Comparison of ENCODE assay signal across 18 cellular contexts in genomic region chr2:119008108-119008507, GRCh38.
A peak's percentile ranks its signal among the peaks of the same experiment; 100 is the strongest.
DNase-seq lines count a peak whose midpoint lies in the region; ATAC-seq and TF ChIP-seq lines count a peak whose summit lies in the region.
"Had no signal": no experiment of that assay in that cellular context is flagged by ENCODE, and none has a peak within 500 bp of the region (broad histone marks: within the 10 kb centered on the region; RNA-seq: fewer than 3 reads in every experiment).

No MANE protein-coding gene starts in this region.

- H3K27me3 Mint-ChIP-seq in HFFc6 (ENCODE audit: insufficient read depth) = peaks cover 11% of the 10 kb centered on the region

- no peaks in the 10 kb centered on the region for H3K9me3 ChIP-seq in esophagus squamous epithelium
- H3K9me3 ChIP-seq: Peyer's patch had no signal

- no peak overlapping the region for H3K4me3 Mint-ChIP-seq in HFFc6
- H3K4me3 Mint-ChIP-seq: activated CD8-positive, alpha-beta T cell treated with anti-CD3 and anti-CD28 coated beads, Interleukin-2, amount 10 ng/mL, durations not matched to agents 7 days and 5 days; stimulated activated memory B cell treated with anti-CD40 and anti-IgM and Interleukin-4, amounts not matched to agents 10 μg/mL and 1 μg/mL and 100 μg/mL, for 72 hours had no signal

- H3K36me3 Mint-ChIP-seq in HFFc6 (ENCODE audit: low read depth) = no peaks in the 10 kb centered on the region
- H3K36me3 Mint-ChIP-seq: stimulated activated memory B cell treated with anti-CD40 and anti-IgM and Interleukin-4, amounts not matched to agents 10 μg/mL and 1 μg/mL and 100 μg/mL, for 72 hours had no signal

- intact Hi-C loops in esophagus squamous epithelium (cut with DNase I) = no loop called here

- H3K4me1 Mint-ChIP-seq in HFFc6 (ENCODE audit: low read depth) = no peaks in the 10 kb centered on the region
- H3K4me1 Mint-ChIP-seq: stimulated activated memory B cell treated with anti-CD40 and anti-IgM and Interleukin-4, amounts not matched to agents 10 μg/mL and 1 μg/mL and 100 μg/mL, for 72 hours had no signal

- WGBS in esophagus squamous epithelium, 2 donors = 54 to 88% methylated on average over 2 of the region's 2 CpGs

- ATAC-seq in HG02623 (IDR thresholded peaks at IDR 0.05; ENCODE audit: unreplicated experiment) (no peak), HG02970 (IDR thresholded peaks at IDR 0.05; ENCODE audit: low FRiP score, unreplicated experiment) (no peak)
- ATAC-seq: activated CD8-positive, alpha-beta T cell treated with anti-CD3 and anti-CD28 coated beads, Interleukin-2, amount 10 ng/mL, durations not matched to agents 7 days and 5 days; heart right ventricle; stimulated activated memory B cell treated with anti-CD40 and anti-IgM and Interleukin-4, amounts not matched to agents 10 μg/mL and 1 μg/mL and 100 μg/mL, for 72 hours had no signal

- no peak overlapping the region for H3K27ac Mint-ChIP-seq in HFFc6
- H3K27ac Mint-ChIP-seq: activated CD8-positive, alpha-beta T cell treated with anti-CD3 and anti-CD28 coated beads, Interleukin-2, amount 10 ng/mL, durations not matched to agents 7 days and 5 days; activated T-helper 2 cell treated with anti-CD3 and anti-CD28 coated beads, Interferon-gamma antibody, Interleukin-2, Interleukin-4, amounts not matched to agents 10 μg/mL and 5 μg/mL and 100 μg/mL, durations not matched to agents 14 hours and 24 hours and 36 hours; stimulated activated memory B cell treated with anti-CD40 and anti-IgM and Interleukin-4, amounts not matched to agents 10 μg/mL and 1 μg/mL and 100 μg/mL, for 72 hours had no signal

- DNase-seq in AML-193 (lab: John Stamatoyannopoulos, UW) (peak; percentile 25 to 32), HFFc6 (peak; percentile 3), SK-MEL-5 (ENCODE audit: low read depth, low spot score) (peak; percentile 51), iPS-NIHi11 (ENCODE audit: low spot score) (peak; percentile 17), esophagus squamous epithelium (lab: John Stamatoyannopoulos, UW) (no peak), COR-L47 (lab: John Stamatoyannopoulos, UW) (no peak)
- DNase-seq: activated CD8-positive, alpha-beta T cell treated with anti-CD3 and anti-CD28 coated beads, Interleukin-2, amount 10 ng/mL, durations not matched to agents 7 days and 5 days; amygdala; DND-41; erythroblast; heart right ventricle; MM.1S; Peyer's patch; stimulated activated CD4-positive, alpha-beta T cell treated with anti-CD3 and anti-CD28 coated beads, Interleukin-4, amount 100 ng/mL, for 4 hours had no signal

- no peak overlapping the region for H3K27ac ChIP-seq in esophagus squamous epithelium
- H3K27ac ChIP-seq: heart right ventricle, Peyer's patch had no signal

- no peaks in the 10 kb centered on the region; the same call in 1 of the 2 replicates for H3K9me3 Mint-ChIP-seq in HFFc6
- H3K9me3 Mint-ChIP-seq: activated T-helper 2 cell treated with anti-CD3 and anti-CD28 coated beads, Interferon-gamma antibody, Interleukin-2, Interleukin-4, amounts not matched to agents 10 μg/mL and 5 μg/mL and 100 μg/mL, durations not matched to agents 14 hours and 24 hours and 36 hours; stimulated activated memory B cell treated with anti-CD40 and anti-IgM and Interleukin-4, amounts not matched to agents 10 μg/mL and 1 μg/mL and 100 μg/mL, for 72 hours had no signal

- peaks cover 0 to 56% (median 0%) of the 10 kb centered on the region in 4 donors for H3K27me3 ChIP-seq in esophagus squamous epithelium
- H3K27me3 ChIP-seq: Peyer's patch had no signal

- in situ Hi-C loops in SK-MEL-5 (cut with HindIII; ENCODE audit: low pct_unique_long_range_greater_than_20kb, low sequenced_read_pairs) = no loop called here

- H3K36me3 ChIP-seq in esophagus squamous epithelium = no peaks in the 10 kb centered on the region
- H3K36me3 ChIP-seq: heart right ventricle, Peyer's patch had no signal

- TF ChIP-seq CTCF in HFFc6 (IDR thresholded peaks at IDR 0.05) (peak; percentile 42), esophagus squamous epithelium (IDR thresholded peaks at IDR 0.05) (peak in 1 of 6 experiments; percentile 15)

- TF ChIP-seq POLR2A in esophagus squamous epithelium (IDR thresholded peaks at IDR 0.05) = no peak

- H3K4me1 ChIP-seq in esophagus squamous epithelium = peaks cover 0 to 6% (median 0%) of the 10 kb centered on the region in 3 donors
- H3K4me1 ChIP-seq: Peyer's patch had no signal

- H3K4me3 ChIP-seq in esophagus squamous epithelium = no peak overlapping the region
- H3K4me3 ChIP-seq: heart right ventricle, Peyer's patch had no signal

Comparison
In these comparisons a context has a peak if more than half of its experiments do, and no peak if none do; other contexts are left out.
1. DNase-seq: peak in AML-193 (2 of 2), HFFc6 (single experiment), SK-MEL-5 (single experiment) and iPS-NIHi11 (single experiment); none in esophagus squamous epithelium (single experiment) and COR-L47 (single experiment).